ENCODE assay signal across 8 cellular contexts in genomic region chr6:106979435-106979884, GRCh38. TPM values are rescaled to one million over a fixed set of nuclear protein-coding genes. Genes with fewer than 3 reads are reported as not detected.
DNase-seq lines count a peak whose midpoint lies in the region; ATAC-seq and TF ChIP-seq lines count a peak whose summit lies in the region.

No MANE protein-coding gene starts in this region.

- TF ChIP-seq CTCF in OCI-LY1 (IDR thresholded peaks at IDR 0.05; ENCODE audit: low read length) (peak; percentile 98), esophagus muscularis mucosa (IDR thresholded peaks at IDR 0.05) (peak; percentile 75 to 93 (median 83))

- H3K4me3 ChIP-seq in HUES48 (ENCODE audit: low read depth, low read length) (no peak overlapping the region), OCI-LY1 (ENCODE audit: low read depth, low read length, poor library complexity, severe bottlenecking) (no peak overlapping the region), esophagus muscularis mucosa (no peak overlapping the region)

- H3K9me3 Mint-ChIP-seq in naive B cell = no peaks in the 10 kb centered on the region

- H3K9ac ChIP-seq in HUES48 (ENCODE audit: low read depth, low read length) (no peak overlapping the region), OCI-LY1 (ENCODE audit: low read length) (no peak overlapping the region)

- WGBS in esophagus muscularis mucosa = 1% methylated on average over 8 of the region's 8 CpGs

- H3K27ac ChIP-seq in HUES48 (ENCODE audit: low read depth, low read length) (peak overlapping the region; percentile 87), OCI-LY1 (ENCODE audit: low read depth, low read length, poor library complexity, severe bottlenecking) (peak overlapping the region; percentile 89), esophagus muscularis mucosa (replicated peaks in 1 of 4) (no peak overlapping the region)

- H3K36me3 ChIP-seq in HUES48 (ENCODE audit: control insufficient read depth, insufficient read depth, low read length) (no peaks in the 10 kb centered on the region), OCI-LY1 (ENCODE audit: insufficient read depth, low read length) (peaks cover under 1% of the 10 kb centered on the region; the same call in 1 of the 2 replicates), esophagus muscularis mucosa (no peaks in the 10 kb centered on the region)

- H3K9me3 ChIP-seq in HUES48 (ENCODE audit: control insufficient read depth, insufficient read depth, low read length) (no peaks in the 10 kb centered on the region), OCI-LY1 (ENCODE audit: low read length) (no peaks in the 10 kb centered on the region), esophagus muscularis mucosa (no peaks in the 10 kb centered on the region)

- peak; percentile 39 for DNase-seq in GM04504 (ENCODE audit: low read depth)
- DNase-seq in activated T-cell treated with anti-CD3 and anti-CD28 coated beads for 1 hour (ENCODE audit: low read depth) = peak; percentile 77
- peak; percentile 96 for DNase-seq in esophagus muscularis mucosa (ENCODE audit: extremely low spot score)
- DNase-seq in naive B cell = peak; percentile 80
- peak; percentile 64 for DNase-seq in stimulated activated CD8-positive, alpha-beta memory T cell treated with anti-CD3 and anti-CD28 coated beads, Interleukin-7, amount 100 ng/mL, for 24 hours (ENCODE audit: low read depth)

- no peak for TF ChIP-seq POLR2A in esophagus muscularis mucosa (IDR thresholded peaks at IDR 0.05; ENCODE audit: low read depth)

- no peaks in the 10 kb centered on the region for H3K36me3 Mint-ChIP-seq in naive B cell

- peak overlapping the region; percentile 36; the same call in 1 of the 2 replicates for H2AFZ ChIP-seq in OCI-LY1 (ENCODE audit: low read length)

- no peaks in the 10 kb centered on the region for H4K20me1 ChIP-seq in OCI-LY1 (ENCODE audit: insufficient read depth, low read length)

- H3K9me2 ChIP-seq in OCI-LY1 (ENCODE audit: low read depth, low read length) = no peaks in the 10 kb centered on the region

- ATAC-seq in naive B cell (ENCODE audit: low read depth in 2 of 2) (peak; percentile 31 to 36), HG03442 (IDR thresholded peaks at IDR 0.05; ENCODE audit: unreplicated experiment) (no peak)

- H3K4me3 Mint-ChIP-seq in naive B cell = peak overlapping the region in 3 of 8 donors; percentile 4 to 78 (median 24)

- intact Hi-C loops in esophagus muscularis mucosa (cut with DNase I) = loop anchor here (10.0 kb wide), 1 partner anchor 535 kb away; no protein-coding TSS in a partner anchor

- H3K27me3 Mint-ChIP-seq in naive B cell = no peaks in the 10 kb centered on the region

- H3K4me1 ChIP-seq in HUES48 (ENCODE audit: control insufficient read depth, insufficient read depth, low read length) (peaks cover 27% of the 10 kb centered on the region), OCI-LY1 (ENCODE audit: insufficient read depth, low read length, severe bottlenecking) (peaks cover 39% of the 10 kb centered on the region), esophagus muscularis mucosa (peaks cover 4 to 17% (median 13%) of the 10 kb centered on the region in 4 donors)

- H3K4me1 Mint-ChIP-seq in naive B cell = peaks cover 6 to 12% (median 9%) of the 10 kb centered on the region in 3 donors

- peaks cover 5% of the 10 kb centered on the region; the same call in 1 of the 2 replicates for H3K79me2 ChIP-seq in OCI-LY1 (ENCODE audit: insufficient read depth, low read length)

- no peak overlapping the region for H3K4me2 ChIP-seq in OCI-LY1 (ENCODE audit: low read length)

- H3K27me3 ChIP-seq in HUES48 (ENCODE audit: control insufficient read depth, insufficient read depth, low read length) (no peaks in the 10 kb centered on the region), OCI-LY1 (ENCODE audit: insufficient read depth, low read length) (no peaks in the 10 kb centered on the region), esophagus muscularis mucosa (peaks cover 0 to 89% (median 13%) of the 10 kb centered on the region in 4 donors)

- H3F3A ChIP-seq in OCI-LY1 (ENCODE audit: insufficient read depth, low read length) = 0 out of 2 replicates have a peak, but pooled peaks cover 4% of the 10 kb centered on the region

- TF ChIP-seq EP300 in esophagus muscularis mucosa (IDR thresholded peaks at IDR 0.05) = no peak

- H3K27ac Mint-ChIP-seq in naive B cell = peak overlapping the region in 1 of 6 donors; percentile 49

RNA-seq across cellular contexts. Expression of gene CD24, which starts 4.9 kb away (rescaled TPM):
- 10 to 100 TPM in 1 of 4 donors, 1 to 10 TPM in 3; 1.1 to 10.4 (median 2.2) TPM for total RNA-seq in esophagus muscularis mucosa
- polyA plus RNA-seq in naive B cell (ENCODE audit: low read depth in 6 of 6) = 100 to 1,000 TPM in 5 of 6 donors, 10 to 100 TPM in 1; 69.7 to 206 (median 181) TPM

RNA-seq across cellular contexts. Expression of gene MTRES1, which starts 48.5 kb away (rescaled TPM):
- total RNA-seq in esophagus muscularis mucosa = 10 to 100 TPM; 11.8 to 23.3 (median 15.7) TPM
- polyA plus RNA-seq in naive B cell (ENCODE audit: low read depth in 6 of 6) = 10 to 100 TPM; 10.6 to 13.6 (median 11.7) TPM

Comparison
In these comparisons a context has a peak if more than half of its experiments do, and no peak if none do; other contexts are left out.
1. DNase-seq: peak in every context shown above with its lines; median percentile 96 in esophagus muscularis mucosa; 80 in naive B cell; 77 in activated T-cell treated with anti-CD3 and anti-CD28 coated beads for 1 hour; 64 in stimulated activated CD8-positive, alpha-beta memory T cell treated with anti-CD3 and anti-CD28 coated beads, Interleukin-7, amount 100 ng/mL, for 24 hours; 39 in GM04504.
2. H3K27ac ChIP-seq: peak in HUES48 (single experiment) and OCI-LY1 (single experiment); none in esophagus muscularis mucosa (0 of 4).